In genomic region chr12:3777206-3777809, GRCh38 we compare ENCODE assay signal across 8 cellular contexts. TPM values are rescaled to one million over a fixed set of nuclear protein-coding genes. Genes with fewer than 3 reads are reported as not detected.
A peak's percentile ranks its signal among the peaks of the same experiment; 100 is the strongest.
DNase-seq lines count a peak whose midpoint lies in the region; ATAC-seq, FAIRE-seq and TF ChIP-seq lines count a peak whose summit lies in the region.

No MANE protein-coding gene starts in this region.

- intact Hi-C loops in naive thymus-derived CD4-positive, alpha-beta T cell (cut with micrococcal nuclease): loop anchor here (1.0 to 2.0 kb wide), 3 partner anchors 119 to 477 kb away; no protein-coding TSS in a partner anchor

- peak; percentile 52 for ATAC-seq in naive thymus-derived CD4-positive, alpha-beta T cell
- ATAC-seq in GM19455 (IDR thresholded peaks at IDR 0.05; ENCODE audit: unreplicated experiment): no peak

- no peaks in the 10 kb centered on the region for H3K36me3 ChIP-seq in DOHH2 (ENCODE audit: control insufficient read depth, low read length)
- no peaks in the 10 kb centered on the region for H3K36me3 ChIP-seq in naive thymus-derived CD4-positive, alpha-beta T cell (ENCODE audit: control insufficient read depth in 2 of 3, insufficient read depth in 3 of 3, low read length in 3 of 3)

- H3K9me2 ChIP-seq in DOHH2 (replicated peaks; ENCODE audit: control insufficient read depth, low read length): no peaks in the 10 kb centered on the region

- TF ChIP-seq POLR2A in erythroblast (IDR thresholded peaks at IDR 0.05; ENCODE audit: low read length): no peak

- in situ Hi-C loops in KBM-7 (cut with MboI; ENCODE audit: low pct_unique_long_range_greater_than_20kb, low sequenced_read_pairs): loop anchor here (25.0 kb wide), 1 partner anchor 465 kb away; no protein-coding TSS in a partner anchor

- H3K4me1 Mint-ChIP-seq in naive thymus-derived CD4-positive, alpha-beta T cell: peaks cover 3 to 10% (median 5%) of the 10 kb centered on the region in 7 donors

- no peaks in the 10 kb centered on the region for H3K79me2 ChIP-seq in DOHH2 (ENCODE audit: control insufficient read depth, low read length)

- peaks cover 0 to 2% (median 0%) of the 10 kb centered on the region in 11 donors for H3K9me3 Mint-ChIP-seq in naive thymus-derived CD4-positive, alpha-beta T cell

- H3K4me3 ChIP-seq in DOHH2 (ENCODE audit: low read length) (no peak overlapping the region), coronary artery (no peak overlapping the region)
- no peak overlapping the region for H3K4me3 ChIP-seq in naive thymus-derived CD4-positive, alpha-beta T cell (ENCODE audit: low read length)

- no peak overlapping the region for H3K4me3 Mint-ChIP-seq in naive thymus-derived CD4-positive, alpha-beta T cell

- peaks cover 9% of the 10 kb centered on the region; the same call in 1 of the 2 replicates for H3K27me3 ChIP-seq in DOHH2 (ENCODE audit: control insufficient read depth, low read length)
- no peaks in the 10 kb centered on the region for H3K27me3 ChIP-seq in naive thymus-derived CD4-positive, alpha-beta T cell (ENCODE audit: control insufficient read depth in 2 of 2, insufficient read depth in 2 of 2, low read length in 2 of 2)

- H3F3A ChIP-seq in DOHH2 (ENCODE audit: control insufficient read depth, insufficient read depth): no peaks in the 10 kb centered on the region

- H3K27ac ChIP-seq in DOHH2 (ENCODE audit: low read depth, low read length) (no peak overlapping the region), coronary artery (no peak overlapping the region)
- no peak overlapping the region for H3K27ac ChIP-seq in naive thymus-derived CD4-positive, alpha-beta T cell (ENCODE audit: low read depth, low read length)

- DNase-seq in KBM-7: peak; percentile 52
- peak; percentile 28 for DNase-seq in RCC 7860 (ENCODE audit: low spot score)
- peak; percentile 4 to 38 for DNase-seq in erythroblast (lab: John Stamatoyannopoulos, UW)
- DNase-seq in naive thymus-derived CD4-positive, alpha-beta T cell: peak in 6 of 9 donors; percentile 26 to 46 (median 33)
- DNase-seq in coronary artery (ENCODE audit: low spot score): no peak
- DNase-seq in UCSD-AML1 (lab: John Stamatoyannopoulos, UW; ENCODE audit: unreplicated experiment): no peak

- H3K27me3 Mint-ChIP-seq in naive thymus-derived CD4-positive, alpha-beta T cell: peaks cover 0 to 4% (median 0%) of the 10 kb centered on the region in 5 donors

- H3K4me1 ChIP-seq in DOHH2 (ENCODE audit: control insufficient read depth, low read length): peaks cover 12% of the 10 kb centered on the region
- H3K4me1 ChIP-seq in naive thymus-derived CD4-positive, alpha-beta T cell (ENCODE audit: control insufficient read depth in 2 of 2, insufficient read depth in 2 of 2, low read length in 2 of 2): no peaks in the 10 kb centered on the region

- peaks cover 0 to 3% (median 1%) of the 10 kb centered on the region in 5 donors for H3K36me3 Mint-ChIP-seq in naive thymus-derived CD4-positive, alpha-beta T cell

- CTCF ChIA-PET in naive thymus-derived CD4-positive, alpha-beta T cell (lab: Charles Lee): interaction anchor here (1.0 to 2.1 kb wide), 3 partner anchors 10 to 478 kb away, joined by 3 to 14 read pairs (median 6); no protein-coding TSS in a partner anchor

- peak; percentile 35 for FAIRE-seq in RCC 7860 (lab: Jason Lieb, UNC)

- H3K27ac Mint-ChIP-seq in naive thymus-derived CD4-positive, alpha-beta T cell: no peak overlapping the region

- TF ChIP-seq CTCF in DOHH2 (IDR thresholded peaks at IDR 0.05; ENCODE audit: low read depth, low read length, poor library complexity, severe bottlenecking): peak; percentile 71
- TF ChIP-seq CTCF in coronary artery (IDR thresholded peaks at IDR 0.05): no peak

- no peak overlapping the region for H3K4me2 ChIP-seq in DOHH2 (ENCODE audit: low read length)

- POLR2A ChIA-PET in naive thymus-derived CD4-positive, alpha-beta T cell (lab: Charles Lee): interaction anchor here (0.9 kb wide), 1 partner anchor 35 kb away, joined by 3 read pairs; no protein-coding TSS in a partner anchor

- no peaks in the 10 kb centered on the region for H4K20me1 ChIP-seq in DOHH2 (ENCODE audit: control insufficient read depth, insufficient read depth, low read depth, low read length)

- H3K9me3 ChIP-seq in DOHH2 (ENCODE audit: control insufficient read depth, insufficient read depth, low read length): no peaks in the 10 kb centered on the region
- H3K9me3 ChIP-seq in naive thymus-derived CD4-positive, alpha-beta T cell (ENCODE audit: control insufficient read depth in 2 of 3, low read length in 3 of 3): no peaks in the 10 kb centered on the region

RNA-seq across cellular contexts. Expression of gene CRACR2A, which starts 24.4 kb away (rescaled TPM):
- 10 to 100 TPM; 31.4 to 40.3 (median 39.4) TPM for total RNA-seq in naive thymus-derived CD4-positive, alpha-beta T cell
- 10 to 100 TPM in 1 of 2 donors, 1 to 10 TPM in 1; 8.2 to 19.9 TPM for polyA plus RNA-seq in naive thymus-derived CD4-positive, alpha-beta T cell

Comparison
In these comparisons a context has a peak if more than half of its experiments do, and no peak if none do; other contexts are left out.
1. DNase-seq: peak in KBM-7 (single experiment), RCC 7860 (single experiment), erythroblast (2 of 2) and naive thymus-derived CD4-positive, alpha-beta T cell (6 of 9); none in coronary artery (single experiment) and UCSD-AML1 (single experiment).